Comparison of ENCODE assay signal across 12 cellular contexts in the genomic region with DNA sequence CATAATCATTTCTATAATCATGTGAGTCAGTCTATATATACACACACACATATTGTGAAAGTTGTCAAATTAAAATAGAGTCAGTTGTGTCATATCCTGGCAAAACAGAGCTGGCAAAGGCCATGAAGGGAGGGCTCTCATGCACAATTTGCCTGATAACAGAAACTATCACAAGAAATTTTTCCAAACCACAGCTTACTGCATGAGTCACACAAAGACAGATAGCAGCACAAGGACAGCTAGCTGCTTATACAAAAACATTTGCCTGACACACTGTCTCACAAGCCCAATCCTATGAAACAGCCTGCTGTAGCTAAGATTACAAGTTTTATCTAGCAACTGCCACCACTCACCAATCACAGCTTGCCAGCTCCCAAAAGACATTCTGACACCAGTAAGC.
A peak's percentile ranks its signal among the peaks of the same experiment; 100 is the strongest.
DNase-seq lines count a peak whose midpoint lies in the region; ATAC-seq and TF ChIP-seq lines count a peak whose summit lies in the region.
"Had no signal": no experiment of that assay in that cellular context is flagged by ENCODE, and none has a peak within 500 bp of the region (broad histone marks: within the 10 kb centered on the region; RNA-seq: fewer than 3 reads in every experiment).

No MANE protein-coding gene starts in this region.

- H2BK15ac ChIP-seq in mesenchymal stem cell (ENCODE audit: low read depth, poor library complexity, severe bottlenecking) = no peak overlapping the region

- no peak overlapping the region for H2BK120ac ChIP-seq in mesenchymal stem cell (ENCODE audit: low read depth, low read length)

- no peak overlapping the region for H3K4me2 ChIP-seq in GM23338
- no peak overlapping the region for H3K4me2 ChIP-seq in mesenchymal stem cell (ENCODE audit: low read length, poor library complexity, severe bottlenecking)

- no peak overlapping the region for H3K18ac ChIP-seq in mesenchymal stem cell (ENCODE audit: low read depth in 1 of 2, low read length in 2 of 2)

- no peaks in the 10 kb centered on the region for H3K9me2 ChIP-seq in GM23338 (ENCODE audit: insufficient read depth)

- H3K36me3 Mint-ChIP-seq in GM23338 (ENCODE audit: low read depth) = no peaks in the 10 kb centered on the region
- H3K36me3 Mint-ChIP-seq: natural killer cell treated with Interleukin-12 subunit alpha and Interleukin-12 subunit beta and Interleukin-15 and Interleukin-18, amount 100 ng/mL, for 72 hours had no signal

- no peaks in the 10 kb centered on the region for H4K20me1 ChIP-seq in GM23338 (replicated peaks; ENCODE audit: insufficient read depth)

- no peak overlapping the region for H4K91ac ChIP-seq in mesenchymal stem cell (ENCODE audit: low read length)

- no peak overlapping the region for H3K14ac ChIP-seq in mesenchymal stem cell (ENCODE audit: low read length in 2 of 2)

- H3F3A ChIP-seq in GM23338 (replicated peaks; ENCODE audit: low read depth) = no peaks in the 10 kb centered on the region

- H3K9ac ChIP-seq in mesenchymal stem cell (ENCODE audit: low read length) = peak overlapping the region; percentile 1

- peaks cover 1% of the 10 kb centered on the region for H3K27me3 Mint-ChIP-seq in GM23338 (ENCODE audit: insufficient read depth, low read depth, poor library complexity)
- H3K27me3 Mint-ChIP-seq: natural killer cell treated with Interleukin-12 subunit alpha and Interleukin-12 subunit beta and Interleukin-15 and Interleukin-18, amount 100 ng/mL, for 72 hours had no signal

- no peak overlapping the region for H4K8ac ChIP-seq in mesenchymal stem cell (ENCODE audit: low read length)

- no peak overlapping the region for H3K23ac ChIP-seq in mesenchymal stem cell (ENCODE audit: low read length in 2 of 2)

- no peaks in the 10 kb centered on the region for H3K9me3 Mint-ChIP-seq in GM23338

- H3K4me3 ChIP-seq in GM23338 = no peak overlapping the region
- no peak overlapping the region for H3K4me3 ChIP-seq in choroid plexus epithelial cell (ENCODE audit: low read depth, low read length)
- H3K4me3 ChIP-seq in mesenchymal stem cell (ENCODE audit: insufficient read depth in 1 of 2, low read depth in 1 of 2, low read length in 2 of 2) = no peak overlapping the region

- H3K27ac Mint-ChIP-seq in GM23338 = no peak overlapping the region
- H3K27ac Mint-ChIP-seq: natural killer cell treated with Interleukin-12 subunit alpha and Interleukin-12 subunit beta and Interleukin-15 and Interleukin-18, amount 100 ng/mL, for 72 hours had no signal

- no peak overlapping the region for H2BK5ac ChIP-seq in mesenchymal stem cell (ENCODE audit: low read depth, low read length, poor library complexity, severe bottlenecking)

- no peak overlapping the region for H3K27ac ChIP-seq in GM23338 (ENCODE audit: low read depth)
- H3K27ac ChIP-seq in mesenchymal stem cell (ENCODE audit: low read length, poor library complexity, severe bottlenecking) = no peak overlapping the region

- H3K36me3 ChIP-seq in GM23338 (ENCODE audit: insufficient read depth) (no peaks in the 10 kb centered on the region), mesenchymal stem cell (ENCODE audit: control insufficient read depth in 1 of 2, insufficient read depth in 2 of 2, low read depth in 1 of 2, low read length in 2 of 2) (no peaks in the 10 kb centered on the region)

- H2AFZ ChIP-seq in GM23338 (peak overlapping the region; percentile 23; the same call in 1 of the 2 replicates), mesenchymal stem cell (ENCODE audit: low read depth, low read length) (no peak overlapping the region)

- DNase-seq in GM23338 (ENCODE audit: low spot score) (no peak), OCI-M1 (lab: John Stamatoyannopoulos, UW) (peak; percentile 95), choroid plexus epithelial cell (ENCODE audit: low read depth) (peak; percentile 25), mesenchymal stem cell (peak; percentile 95), HK-2 (ENCODE audit: unreplicated experiment) (no peak), NCI-H524 treated with DMSO at 0.1 percent for 48 hours (lab: John Stamatoyannopoulos, UW) (no peak)
- DNase-seq: cortex of kidney, KBM-7, T1000 had no signal

- no peaks in the 10 kb centered on the region for H3K27me3 ChIP-seq in GM23338 (ENCODE audit: insufficient read depth)
- no peaks in the 10 kb centered on the region for H3K27me3 ChIP-seq in mesenchymal stem cell (ENCODE audit: control insufficient read depth in 1 of 2, insufficient read depth in 1 of 2, low read length in 2 of 2)

- no peak overlapping the region for H3K4ac ChIP-seq in mesenchymal stem cell (ENCODE audit: low read depth in 1 of 2, low read length in 2 of 2)

- no peaks in the 10 kb centered on the region for H3K79me2 ChIP-seq in GM23338 (replicated peaks; ENCODE audit: insufficient read depth)

- TF ChIP-seq CTCF in GM23338 (conservative IDR thresholded peaks at IDR 0.05; ENCODE audit: low read depth in 2 of 2) = no peak
- TF ChIP-seq CTCF in choroid plexus epithelial cell (conservative IDR thresholded peaks at IDR 0.05; ENCODE audit: low read depth, low read length) = no peak

- H3K4me3 Mint-ChIP-seq in GM23338 = no peak overlapping the region
- H3K4me3 Mint-ChIP-seq: natural killer cell treated with Interleukin-12 subunit alpha and Interleukin-12 subunit beta and Interleukin-15 and Interleukin-18, amount 100 ng/mL, for 72 hours had no signal

- H2AK5ac ChIP-seq in mesenchymal stem cell (ENCODE audit: low read length, severe bottlenecking) = no peak overlapping the region

- no peak overlapping the region for H2BK12ac ChIP-seq in mesenchymal stem cell (ENCODE audit: low read length in 2 of 2)

- H3K79me1 ChIP-seq in mesenchymal stem cell (replicated peaks; ENCODE audit: low read length, poor library complexity, severe bottlenecking) = no peaks in the 10 kb centered on the region

- peaks cover 9% of the 10 kb centered on the region for H3K9me3 ChIP-seq in mesenchymal stem cell (ENCODE audit: control insufficient read depth, low read length)

- H3K4me1 Mint-ChIP-seq in GM23338 = peaks cover 35% of the 10 kb centered on the region

- ATAC-seq in GM23338 = no peak
- ATAC-seq in HG03521 (IDR thresholded peaks at IDR 0.05; ENCODE audit: unreplicated experiment) = no peak
- ATAC-seq in HG03354 (IDR thresholded peaks at IDR 0.05; ENCODE audit: poor library complexity, severe bottlenecking, unreplicated experiment) = no peak
- ATAC-seq: natural killer cell treated with Interleukin-12 subunit alpha and Interleukin-12 subunit beta and Interleukin-15 and Interleukin-18, amount 100 ng/mL, for 72 hours had no signal

- H3K4me1 ChIP-seq in GM23338 (ENCODE audit: insufficient read depth) (peaks cover 28% of the 10 kb centered on the region), mesenchymal stem cell (ENCODE audit: control insufficient read depth, insufficient read depth, low read depth, low read length) (no peaks in the 10 kb centered on the region)

TF ChIP-seq in GM23338, 12 proteins besides CTCF, POLR2A, EP300 and RAD21:
- no peak for TF ChIP-seq EZH2phosphoT487 (IDR thresholded peaks at IDR 0.05; ENCODE audit: unreplicated experiment)
- no peak for TF ChIP-seq STAT1 (IDR thresholded peaks at IDR 0.05; ENCODE audit: unreplicated experiment)
- TF ChIP-seq ZNF114 (CRISPR knock-in tag; IDR thresholded peaks at IDR 0.05) = no peak
- TF ChIP-seq CREB1 (CRISPR knock-in tag; IDR thresholded peaks at IDR 0.05; ENCODE audit: low read depth) = no peak
- TF ChIP-seq, protein P1, sequence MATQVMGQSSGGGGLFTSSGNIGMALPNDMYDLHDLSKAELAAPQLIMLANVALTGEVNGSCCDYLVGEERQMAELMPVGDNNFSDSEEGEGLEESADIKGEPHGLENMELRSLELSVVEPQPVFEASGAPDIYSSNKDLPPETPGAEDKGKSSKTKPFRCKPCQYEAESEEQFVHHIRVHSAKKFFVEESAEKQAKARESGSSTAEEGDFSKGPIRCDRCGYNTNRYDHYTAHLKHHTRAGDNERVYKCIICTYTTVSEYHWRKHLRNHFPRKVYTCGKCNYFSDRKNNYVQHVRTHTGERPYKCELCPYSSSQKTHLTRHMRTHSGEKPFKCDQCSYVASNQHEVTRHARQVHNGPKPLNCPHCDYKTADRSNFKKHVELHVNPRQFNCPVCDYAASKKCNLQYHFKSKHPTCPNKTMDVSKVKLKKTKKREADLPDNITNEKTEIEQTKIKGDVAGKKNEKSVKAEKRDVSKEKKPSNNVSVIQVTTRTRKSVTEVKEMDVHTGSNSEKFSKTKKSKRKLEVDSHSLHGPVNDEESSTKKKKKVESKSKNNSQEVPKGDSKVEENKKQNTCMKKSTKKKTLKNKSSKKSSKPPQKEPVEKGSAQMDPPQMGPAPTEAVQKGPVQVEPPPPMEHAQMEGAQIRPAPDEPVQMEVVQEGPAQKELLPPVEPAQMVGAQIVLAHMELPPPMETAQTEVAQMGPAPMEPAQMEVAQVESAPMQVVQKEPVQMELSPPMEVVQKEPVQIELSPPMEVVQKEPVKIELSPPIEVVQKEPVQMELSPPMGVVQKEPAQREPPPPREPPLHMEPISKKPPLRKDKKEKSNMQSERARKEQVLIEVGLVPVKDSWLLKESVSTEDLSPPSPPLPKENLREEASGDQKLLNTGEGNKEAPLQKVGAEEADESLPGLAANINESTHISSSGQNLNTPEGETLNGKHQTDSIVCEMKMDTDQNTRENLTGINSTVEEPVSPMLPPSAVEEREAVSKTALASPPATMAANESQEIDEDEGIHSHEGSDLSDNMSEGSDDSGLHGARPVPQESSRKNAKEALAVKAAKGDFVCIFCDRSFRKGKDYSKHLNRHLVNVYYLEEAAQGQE (IDR thresholded peaks at IDR 0.05; ENCODE audit: unreplicated experiment) = no peak
- TF ChIP-seq POLR2AphosphoS5 (IDR thresholded peaks at IDR 0.05; ENCODE audit: low read depth) = no peak
- no peak for TF ChIP-seq NANOG (IDR thresholded peaks at IDR 0.05; ENCODE audit: borderline replicate concordance)
- no peak for TF ChIP-seq ZNF331 (CRISPR knock-in tag; IDR thresholded peaks at IDR 0.05; ENCODE audit: low read depth)

Comparison
In these comparisons a context has a peak if more than half of its experiments do, and no peak if none do; other contexts are left out.
1. DNase-seq: peak in OCI-M1 (single experiment), choroid plexus epithelial cell (single experiment) and mesenchymal stem cell (single experiment); none in GM23338 (single experiment), HK-2 (single experiment) and NCI-H524 treated with DMSO at 0.1 percent for 48 hours (single experiment).